12 cellular contexts compared by ENCODE assay signal in the genomic region with DNA sequence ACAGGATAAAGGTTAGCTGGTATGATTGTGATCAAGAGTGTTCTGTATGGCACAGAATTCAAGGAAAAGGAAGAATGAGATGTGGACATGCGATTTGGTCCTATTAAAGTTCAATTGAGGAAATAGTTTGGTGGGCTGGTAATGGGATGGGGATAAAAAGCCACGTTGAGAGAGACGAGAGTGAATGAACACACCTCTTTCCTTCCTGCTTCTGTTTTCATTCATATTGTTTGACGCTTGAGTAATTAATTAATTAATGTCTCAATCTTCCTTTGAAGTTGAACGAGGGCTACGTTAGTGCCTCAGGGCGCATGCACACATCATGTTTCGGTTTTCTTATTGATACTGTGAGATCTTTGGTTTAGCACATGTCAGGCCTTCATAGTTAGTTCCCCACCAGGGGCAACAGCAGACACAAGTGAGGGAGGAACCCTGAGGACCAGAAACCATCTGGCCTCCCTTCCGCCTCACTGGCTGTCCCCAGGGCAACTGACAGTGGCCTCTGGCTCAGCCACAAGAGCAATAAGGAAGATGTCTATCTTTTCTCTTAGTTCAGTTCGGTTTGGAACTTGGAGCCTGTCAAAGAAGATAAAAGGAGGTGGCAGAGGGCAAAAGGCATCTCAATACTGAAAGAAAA.
DNase-seq lines count a peak whose midpoint lies in the region; ATAC-seq and TF ChIP-seq lines count a peak whose summit lies in the region.
"Had no signal": no experiment of that assay in that cellular context is flagged by ENCODE, and none has a peak within 500 bp of the region (broad histone marks: within the 10 kb centered on the region; RNA-seq: fewer than 3 reads in every experiment).

No MANE protein-coding gene starts in this region.

- H3K36me3 Mint-ChIP-seq in stimulated activated naive B cell treated with anti-CD40 and anti-IgM and Interleukin-4, amounts not matched to agents 10 μg/mL and 1 μg/mL and 100 μg/mL, for 72 hours: no peaks in the 10 kb centered on the region

- H3K4me1 Mint-ChIP-seq in stimulated activated naive B cell treated with anti-CD40 and anti-IgM and Interleukin-4, amounts not matched to agents 10 μg/mL and 1 μg/mL and 100 μg/mL, for 72 hours: peaks cover 3 to 6% of the 10 kb centered on the region in 2 donors

- H3K27me3 Mint-ChIP-seq in stimulated activated naive B cell treated with anti-CD40 and anti-IgM and Interleukin-4, amounts not matched to agents 10 μg/mL and 1 μg/mL and 100 μg/mL, for 72 hours: peaks cover 6 to 10% of the 10 kb centered on the region in 2 donors

- no peaks in the 10 kb centered on the region for H3K9me3 Mint-ChIP-seq in stimulated activated naive B cell treated with anti-CD40 and anti-IgM and Interleukin-4, amounts not matched to agents 10 μg/mL and 1 μg/mL and 100 μg/mL, for 72 hours
- H3K9me3 Mint-ChIP-seq: stimulated activated naive CD8-positive, alpha-beta T cell treated with anti-CD3 and anti-CD28 coated beads, Interleukin-15, Interleukin-2, amounts not matched to agents 100 ng/mL and 50 ng/mL, for 24 hours had no signal

- ATAC-seq in HG03095 (IDR thresholded peaks at IDR 0.05; ENCODE audit: unreplicated experiment) (peak; percentile 87), GM19328 (IDR thresholded peaks at IDR 0.05; ENCODE audit: unreplicated experiment) (no peak)
- ATAC-seq in stimulated activated naive B cell treated with anti-CD40 and anti-IgM and Interleukin-4, amounts not matched to agents 10 μg/mL and 1 μg/mL and 100 μg/mL, for 72 hours (replicated peaks): peak; percentile 57 to 76

- H3K4me3 Mint-ChIP-seq in stimulated activated naive B cell treated with anti-CD40 and anti-IgM and Interleukin-4, amounts not matched to agents 10 μg/mL and 1 μg/mL and 100 μg/mL, for 72 hours: no peak overlapping the region
- H3K4me3 Mint-ChIP-seq: stimulated activated naive CD8-positive, alpha-beta T cell treated with anti-CD3 and anti-CD28 coated beads, Interleukin-15, Interleukin-2, amounts not matched to agents 100 ng/mL and 50 ng/mL, for 24 hours had no signal

- no peak overlapping the region for H3K27ac Mint-ChIP-seq in stimulated activated naive B cell treated with anti-CD40 and anti-IgM and Interleukin-4, amounts not matched to agents 10 μg/mL and 1 μg/mL and 100 μg/mL, for 72 hours
- H3K27ac Mint-ChIP-seq: stimulated activated naive CD8-positive, alpha-beta T cell treated with anti-CD3 and anti-CD28 coated beads, Interleukin-15, Interleukin-2, amounts not matched to agents 100 ng/mL and 50 ng/mL, for 24 hours had no signal

- peak; percentile 64 for DNase-seq in DMS53 (lab: John Stamatoyannopoulos, UW)
- DNase-seq in DMS53 treated with DMSO at 0.1 percent for 48 hours (lab: John Stamatoyannopoulos, UW; ENCODE audit: unreplicated experiment): no peak
- DNase-seq in stimulated activated naive B cell treated with anti-CD40 and anti-IgM and Interleukin-4, amounts not matched to agents 10 μg/mL and 1 μg/mL and 100 μg/mL, for 72 hours: no peak
- no peak for DNase-seq in activated CD4-positive, alpha-beta T cell treated with anti-CD3 and anti-CD28 coated beads for 48 hours
- no peak for DNase-seq in HuH-7 (ENCODE audit: low spot score)
- DNase-seq: NCI-H1105; RPMI8226; stimulated activated CD4-positive, alpha-beta T cell treated with anti-CD3 and anti-CD28 coated beads, Interleukin-15, amount 100 ng/mL, for 24 hours had no signal

TF ChIP-seq in PFSK-1, 5 proteins besides CTCF, POLR2A, EP300 and RAD21:
- TF ChIP-seq SIN3A (IDR thresholded peaks at IDR 0.05; ENCODE audit: borderline replicate concordance, insufficient read depth, low read length) (0 out of 2 replicates have a peak, but pooled peaks have one; percentile 76), TAF1 (IDR thresholded peaks at IDR 0.05; ENCODE audit: borderline replicate concordance, insufficient read depth, low read length) (no peak), FOXP2 (optimal IDR thresholded peaks at IDR 0.05; ENCODE audit: borderline replicate concordance, extremely low read depth, extremely low read length, insufficient read depth) (peak; percentile 57)
